26 cellular contexts compared by ENCODE assay signal in genomic region chr3:47846880-47847248, GRCh38. TPM values are rescaled to one million over a fixed set of nuclear protein-coding genes. Genes with fewer than 3 reads are reported as not detected.
DNase-seq lines count a peak whose midpoint lies in the region; ATAC-seq, FAIRE-seq and TF ChIP-seq lines count a peak whose summit lies in the region.
"Had no signal": no experiment of that assay in that cellular context is flagged by ENCODE, and none has a peak within 500 bp of the region (broad histone marks: within the 10 kb centered on the region; RNA-seq: fewer than 3 reads in every experiment).

No MANE protein-coding gene starts in this region.

- TF ChIP-seq CTCF in cardiac muscle cell (IDR thresholded peaks at IDR 0.05; ENCODE audit: low read depth, low read length) (no peak), RWPE1 (conservative IDR thresholded peaks at IDR 0.05; ENCODE audit: low read depth) (no peak), kidney (IDR thresholded peaks at IDR 0.05; ENCODE audit: borderline replicate concordance, extremely low read depth, insufficient read depth) (no peak)

- H3K4me1 ChIP-seq in cardiac muscle cell (ENCODE audit: low read depth) (no peaks in the 10 kb centered on the region), kidney (ENCODE audit: control insufficient read depth in 1 of 2, insufficient read depth in 1 of 2, low read depth in 1 of 2, low read length in 2 of 2) (no peaks in the 10 kb centered on the region)

- H3K9me3 ChIP-seq in cardiac muscle cell (ENCODE audit: low read depth) (no peaks in the 10 kb centered on the region), kidney (ENCODE audit: control insufficient read depth in 1 of 2, low read length in 2 of 2) (no peaks in the 10 kb centered on the region)

- CTCF ChIA-PET in RWPE1 (lab: Yijun Ruan, JAX) = no interaction called here

- peaks cover 72% of the 10 kb centered on the region for H3K36me3 ChIP-seq in cardiac muscle cell
- peaks cover 44 to 75% of the 10 kb centered on the region in 2 donors for H3K36me3 ChIP-seq in kidney (ENCODE audit: control insufficient read depth in 1 of 2, insufficient read depth in 2 of 2, low read length in 2 of 2)

- H3K27ac ChIP-seq in cardiac muscle cell = peak overlapping the region; percentile 51
- H3K27ac ChIP-seq in RWPE1 = peak overlapping the region; percentile 51
- H3K27ac ChIP-seq in kidney (ENCODE audit: low read depth in 2 of 2, low read length in 2 of 2) = no peak overlapping the region

- no peak for ATAC-seq in left cardiac atrium
- ATAC-seq in GM19452 (IDR thresholded peaks at IDR 0.05; ENCODE audit: unreplicated experiment) = no peak
- ATAC-seq: CD8-positive, alpha-beta T cell had no signal

- H3K27me3 ChIP-seq in cardiac muscle cell = no peaks in the 10 kb centered on the region

- H3K9ac ChIP-seq in kidney (ENCODE audit: low read length in 2 of 2) = no peak overlapping the region

- FAIRE-seq in kidney (lab: Jason Lieb, UNC) (no peak), urothelium cell line (lab: Jason Lieb, UNC) (peak; percentile 27)
- FAIRE-seq: A204.1 had no signal

- POLR2A ChIA-PET in RWPE1 (lab: Yijun Ruan, JAX; ENCODE audit: low non-redundant PET) = no interaction called here

- DNase-seq in cardiac muscle cell (ENCODE audit: low read depth in 1 of 2, low spot score in 1 of 2) = no peak
- no peak for DNase-seq in left cardiac atrium
- no peak for DNase-seq in RWPE1 (ENCODE audit: low spot score)
- DNase-seq in kidney = peak; percentile 73
- no peak for DNase-seq in urothelium cell line (ENCODE audit: low spot score)
- no peak for DNase-seq in AG08396 (ENCODE audit: low spot score)
- no peak for DNase-seq in NCI-H1048 (lab: John Stamatoyannopoulos, UW)
- DNase-seq: C1 segment of cervical spinal cord; Calu3; CD8-positive, alpha-beta T cell; DMS153; GOT3; HCEC 1CT; Karpas-422; NCI-H1092 treated with DMSO at 0.1 percent for 48 hours; NCI-H1436; NCI-H187; NCI-H2081 treated with DMSO at 0.1 percent for 48 hours; NCI-H2171; NCI-H226; NCI-H510A; RPMI8226; SHP77; SW 1271 had no signal

- intact Hi-C loops in left cardiac atrium (cut with DNase I) (loop anchor here in 1 of 2 donors (10.0 kb wide), 1 partner anchor 138 kb away; no protein-coding TSS in a partner anchor), kidney (cut with DNase I) (loop anchor here (10.0 kb wide), 1 partner anchor 308 kb away; no protein-coding TSS in a partner anchor)

- H3K4me3 ChIP-seq in cardiac muscle cell (no peak overlapping the region), kidney (ENCODE audit: low read length in 2 of 2) (no peak overlapping the region)

RNA-seq across cellular contexts. Expression of gene DHX30, which starts 43.9 kb away (rescaled TPM):
- total RNA-seq in cardiac muscle cell (118 and 120 TPM in 2 replicates), left cardiac atrium (10 to 100 TPM; 39.7 to 50.5 TPM), kidney (59.7 TPM)
- polyA plus RNA-seq in cardiac muscle cell (86.4 and 94.4 TPM in 2 replicates), kidney (ENCODE audit: insufficient read depth, low read depth, low replicate concordance) (37.8 TPM)

Comparison
In these comparisons a context has a peak if more than half of its experiments do, and no peak if none do; other contexts are left out.
1. H3K27ac ChIP-seq: peak in cardiac muscle cell (single experiment) and RWPE1 (single experiment); none in kidney (0 of 2).